23 cellular contexts compared by ENCODE assay signal in the genomic region with DNA sequence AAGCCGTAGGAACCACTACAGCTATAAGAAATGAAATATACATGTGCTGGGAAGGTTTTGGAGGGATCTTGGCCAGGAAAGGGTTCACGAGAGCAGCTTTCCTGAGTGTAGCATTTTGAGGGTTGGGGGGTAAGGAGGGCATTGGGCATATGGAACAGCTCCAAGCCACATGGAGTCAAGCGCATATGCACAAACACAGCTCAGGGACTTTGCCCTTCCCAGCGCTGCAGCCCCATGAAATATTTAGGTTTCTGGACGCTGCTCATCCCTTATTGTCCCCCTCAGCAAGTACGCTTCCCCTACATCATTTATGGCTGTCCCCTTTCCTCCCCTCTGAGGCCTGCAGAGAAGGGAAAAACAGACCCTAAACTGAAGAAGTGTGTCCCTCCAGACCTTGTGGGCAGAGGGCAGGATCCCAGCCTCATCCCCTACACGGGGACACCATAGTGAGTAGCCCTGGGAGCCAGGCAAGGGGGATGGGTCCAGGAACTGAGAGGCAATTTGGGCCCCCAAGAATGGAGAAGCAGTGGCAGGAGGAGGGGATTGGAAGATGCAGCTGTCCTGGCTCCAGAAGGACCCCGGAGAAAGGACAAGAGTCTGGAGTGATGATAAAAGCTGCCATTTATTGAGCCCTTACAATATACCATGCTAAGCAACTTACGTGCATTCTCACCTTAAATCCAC. TPM values are rescaled to one million over a fixed set of nuclear protein-coding genes. Genes with fewer than 3 reads are reported as not detected.
A peak's percentile ranks its signal among the peaks of the same experiment; 100 is the strongest.
DNase-seq lines count a peak whose midpoint lies in the region; ATAC-seq, FAIRE-seq and TF ChIP-seq lines count a peak whose summit lies in the region.
"Had no signal": no experiment of that assay in that cellular context is flagged by ENCODE, and none has a peak within 500 bp of the region (broad histone marks: within the 10 kb centered on the region; RNA-seq: fewer than 3 reads in every experiment).

No MANE protein-coding gene starts in this region.

- H3K4me3 ChIP-seq in left ventricle myocardium inferior (no peak overlapping the region), right atrium auricular region (no peak overlapping the region), HepG2 (replicated peaks in 1 of 3; ENCODE audit: insufficient read depth in 1 of 3, low read depth in 2 of 3, low read length in 3 of 3) (no peak overlapping the region), trophoblast cell (ENCODE audit: low read depth, low read length) (no peak overlapping the region)
- H3K4me3 ChIP-seq: colonic mucosa, GM23248, spleen, testis had no signal

- TF ChIP-seq CTCF in left ventricle myocardium inferior (IDR thresholded peaks at IDR 0.05; ENCODE audit: borderline replicate concordance) = no peak
- no peak for TF ChIP-seq CTCF in right atrium auricular region (IDR thresholded peaks at IDR 0.05)
- no peak for TF ChIP-seq CTCF in HepG2 (CRISPR knock-in tag; IDR thresholded peaks at IDR 0.05)

- H3K27me3 ChIP-seq in left ventricle myocardium inferior (ENCODE audit: low read depth) (peaks cover 52% of the 10 kb centered on the region), right atrium auricular region (peaks cover 0 to 2% of the 10 kb centered on the region in 2 donors), HepG2 (ENCODE audit: control insufficient read depth in 1 of 2, insufficient read depth in 2 of 2, low read length in 2 of 2) (peaks cover 2 to 32% of the 10 kb centered on the region in 2 experiments; a peak in 3 of 5 replicates), trophoblast cell (ENCODE audit: insufficient read depth, low read length) (no peaks in the 10 kb centered on the region)
- H3K27me3 ChIP-seq: brain microvascular endothelial cell, colonic mucosa, testis had no signal

- H3K4me1 ChIP-seq in left ventricle myocardium inferior (peaks cover 89% of the 10 kb centered on the region), right atrium auricular region (peaks cover 0 to 67% of the 10 kb centered on the region in 2 donors), HepG2 (ENCODE audit: insufficient read depth, low read length) (peaks cover 37% of the 10 kb centered on the region), trophoblast cell (ENCODE audit: control insufficient read depth in 1 of 2, insufficient read depth in 2 of 2, low read length in 2 of 2) (peaks cover 19 to 24% of the 10 kb centered on the region in 2 experiments)

- no peak overlapping the region for H3K14ac ChIP-seq in trophoblast cell (ENCODE audit: low read length)

- TF ChIP-seq POLR2A in HepG2 (IDR thresholded peaks at IDR 0.05; ENCODE audit: insufficient read depth in 1 of 2, low read depth in 2 of 2, low read length in 2 of 2) = no peak

- H4K8ac ChIP-seq in trophoblast cell (ENCODE audit: low read depth, low read length) = no peak overlapping the region

- peak overlapping the region; percentile 40; the same call in 1 of the 2 replicates for H3K4me2 ChIP-seq in HepG2 (ENCODE audit: low read depth, low read length)
- no peak overlapping the region for H3K4me2 ChIP-seq in trophoblast cell (ENCODE audit: low read length)

- intact Hi-C loops in left ventricle myocardium inferior (cut with micrococcal nuclease) = no loop called here
- intact Hi-C loops in HepG2 (cut with micrococcal nuclease; ENCODE audit: unreplicated experiment) = no loop called here

- WGBS in HepG2 (ENCODE audit: low lambda C conversion rate) = 6% methylated on average over 7 of the region's 9 CpGs
- WGBS in trophoblast cell (ENCODE audit: extremely low coverage, insufficient coverage, insufficient read length) = no CpG with 5 or more reads among the region's 9 CpGs

- peak overlapping the region; percentile 76 for H3K27ac ChIP-seq in left ventricle myocardium inferior (replicated peaks)
- no peak overlapping the region for H3K27ac ChIP-seq in right atrium auricular region
- no peak overlapping the region for H3K27ac ChIP-seq in HepG2 (ENCODE audit: extremely low read length, insufficient read depth, low read length)
- no peak overlapping the region for H3K27ac ChIP-seq in trophoblast cell (ENCODE audit: low read depth, low read length)
- H3K27ac ChIP-seq: brain microvascular endothelial cell, colonic mucosa, GM23248, RWPE1, spleen, testis had no signal

- H4K12ac ChIP-seq in trophoblast cell (ENCODE audit: low read depth, low read length) = no peak overlapping the region

- no peak for TF ChIP-seq RAD21 in HepG2 (CRISPR knock-in tag; IDR thresholded peaks at IDR 0.05)

- H3K79me2 ChIP-seq in HepG2 (ENCODE audit: insufficient read depth, low read length) (no peaks in the 10 kb centered on the region), trophoblast cell (ENCODE audit: control insufficient read depth, insufficient read depth, low read length, poor library complexity) (peaks cover 3% of the 10 kb centered on the region)

- H3K18ac ChIP-seq in trophoblast cell (ENCODE audit: low read length) = no peak overlapping the region

- H3K9ac ChIP-seq in HepG2 (ENCODE audit: insufficient read depth, low read depth, low read length) (no peak overlapping the region), trophoblast cell (ENCODE audit: low read length) (no peak overlapping the region)
- H3K9ac ChIP-seq: GM23248 had no signal

- CTCF ChIA-PET in HepG2 (lab: Yijun Ruan, JAX; ENCODE audit: low intra/inter-chr PET ratio, low total read pairs) = no interaction called here

- TF ChIP-seq EP300 in HepG2 (IDR thresholded peaks at IDR 0.05; ENCODE audit: low read depth in 2 of 2, low read length in 2 of 2) = no peak
- no peak for TF ChIP-seq EP300 in HepG2 (CRISPR knock-in tag; IDR thresholded peaks at IDR 0.05; ENCODE audit: borderline replicate concordance)

- ATAC-seq in HepG2 (no peak), GM19455 (IDR thresholded peaks at IDR 0.05; ENCODE audit: unreplicated experiment) (no peak), HG03097 (IDR thresholded peaks at IDR 0.05; ENCODE audit: low FRiP score, unreplicated experiment) (no peak)
- ATAC-seq: CD8-positive, alpha-beta T cell; stimulated activated memory B cell treated with anti-CD40 and anti-IgM and Interleukin-4, amounts not matched to agents 10 μg/mL and 1 μg/mL and 100 μg/mL, for 72 hours had no signal

- H3K79me1 ChIP-seq in trophoblast cell (ENCODE audit: low read length) = peaks cover 14% of the 10 kb centered on the region

- H2BK12ac ChIP-seq in trophoblast cell (ENCODE audit: low read length) = no peak overlapping the region

- no peaks in the 10 kb centered on the region for H4K20me1 ChIP-seq in HepG2 (ENCODE audit: insufficient read depth, low read length)

- H2AFZ ChIP-seq in HepG2 (ENCODE audit: low read length) (no peak overlapping the region), trophoblast cell (ENCODE audit: insufficient read depth, low read length, poor library complexity) (no peak overlapping the region)
- H2AFZ ChIP-seq: GM23248 had no signal

- no peak overlapping the region for H2BK120ac ChIP-seq in trophoblast cell (ENCODE audit: insufficient read depth, low read length, poor library complexity)

- no peak for FAIRE-seq in HepG2 (lab: Jason Lieb, UNC)
- FAIRE-seq: keratinocyte had no signal

- H2BK5ac ChIP-seq in trophoblast cell (ENCODE audit: low read depth, low read length, poor library complexity) = no peak overlapping the region

- peak overlapping the region; percentile 2 for H4K91ac ChIP-seq in trophoblast cell (ENCODE audit: low read depth, low read length)

- POLR2A ChIA-PET in HepG2 (lab: Yijun Ruan, JAX) = no interaction called here

- H3K23ac ChIP-seq in trophoblast cell (ENCODE audit: low read length) = no peak overlapping the region

- H3K36me3 ChIP-seq in left ventricle myocardium inferior (no peaks in the 10 kb centered on the region), right atrium auricular region (no peaks in the 10 kb centered on the region), HepG2 (replicated peaks in 1 of 2; ENCODE audit: control insufficient read depth in 1 of 2, insufficient read depth in 2 of 2, low read length in 2 of 2) (no peaks in the 10 kb centered on the region), trophoblast cell (ENCODE audit: control insufficient read depth in 1 of 2, insufficient read depth in 2 of 2, low read length in 2 of 2) (no peaks in the 10 kb centered on the region)
- H3K36me3 ChIP-seq: brain microvascular endothelial cell, colonic mucosa, spleen had no signal

- no peak for DNase-seq in left ventricle myocardium inferior
- DNase-seq in right atrium auricular region (ENCODE audit: low spot score) = no peak
- DNase-seq in HepG2 (ENCODE audit: low spot score) = no peak
- no peak for DNase-seq in trophoblast cell
- DNase-seq in central memory CD4-positive, alpha-beta T cell = no peak
- DNase-seq in NCI-H187 treated with DMSO at 0.1 percent for 48 hours (lab: John Stamatoyannopoulos, UW) = no peak
- DNase-seq: activated T-cell treated with anti-CD3 and anti-CD28 coated beads, Interleukin-2, amount 50 U/mL, for 24 hours; brain microvascular endothelial cell; CD8-positive, alpha-beta T cell; colonic mucosa; DMS 273 treated with DMSO at 0.1 percent for 48 hours; GM23248; mammary epithelial cell; retina; spleen; stimulated activated CD4-positive, alpha-beta T cell treated with anti-CD3 and anti-CD28 coated beads, Interleukin-2, amount 100 ng/mL, for 48 hours; testis had no signal

- H2AK5ac ChIP-seq in trophoblast cell (ENCODE audit: low read length) = no peak overlapping the region

- H3K9me3 ChIP-seq in left ventricle myocardium inferior (replicated peaks) = no peaks in the 10 kb centered on the region
- H3K9me3 ChIP-seq in right atrium auricular region = no peaks in the 10 kb centered on the region
- no peaks in the 10 kb centered on the region for H3K9me3 ChIP-seq in HepG2 (ENCODE audit: low read length)
- H3K9me3 ChIP-seq in trophoblast cell (ENCODE audit: insufficient read depth, low read depth, low read length) = no peaks in the 10 kb centered on the region
- H3K9me3 ChIP-seq: colonic mucosa, spleen, testis had no signal

- H3K4ac ChIP-seq in trophoblast cell (ENCODE audit: low read depth, low read length) = no peak overlapping the region

- in situ Hi-C loops in HepG2 (cut with HindIII; ENCODE audit: extremely low pct_ligation_motif_present, low pct_unique_long_range_greater_than_20kb) = no loop called here

- no TSS peak for BruUV-seq in HepG2 (replicated peaks; lab: Mats Ljungman, UMichigan)

RNA-seq across cellular contexts. Expression of gene PCDH1, which starts 33.7 kb away (rescaled TPM):
- total RNA-seq in left ventricle myocardium inferior (16.1 TPM), right atrium auricular region (10 to 100 TPM; 22.1 to 25.3 TPM), HepG2 (2016; rRNA removed; fragmentation: Illumina TruSeq; extraction: Trizol) (0.11 and 0.13 TPM in 2 replicates)
- not detected in 2 replicates for total RNA-seq in HepG2 (2016; cell fraction: cytosol; rRNA removed; fragmentation: Illumina TruSeq; extraction: Trizol; ENCODE audit: low read depth)
- 0.09 TPM in 1 of 2 replicates, not detected in the other for total RNA-seq in HepG2 (2016; cell fraction: insoluble cytoplasmic fraction; rRNA removed; fragmentation: Illumina TruSeq; extraction: Trizol)
- total RNA-seq in HepG2 (2016; cell fraction: membrane; rRNA removed; fragmentation: Illumina TruSeq; extraction: Trizol) = not detected in 2 replicates
- 0.31 TPM in 1 of 2 replicates, not detected in the other for total RNA-seq in HepG2 (2016; cell fraction: nucleus; rRNA removed; fragmentation: Illumina TruSeq; extraction: Trizol)
- 0.83 and 1.3 TPM in 2 replicates for polyA plus RNA-seq in HepG2 (2011; rRNA removed)
- 0.85 and 1.0 TPM in 2 replicates for polyA plus RNA-seq in HepG2 (2011; cell fraction: cytosol; rRNA removed)
- polyA plus RNA-seq in HepG2 (2011; cell fraction: nucleus; rRNA removed) = 0.83 and 0.90 TPM in 2 replicates
- polyA plus RNA-seq in HepG2 (2012) = 0.80 and 1.3 TPM in 2 replicates
- 0.08 TPM in 1 of 2 replicates, not detected in the other for polyA plus RNA-seq in HepG2 (2016; cell fraction: cytosol; fragmentation: Illumina TruSeq; extraction: Trizol; ENCODE audit: low read depth)
- 0.11 TPM in 1 of 2 replicates, not detected in the other for polyA plus RNA-seq in HepG2 (2016; cell fraction: insoluble cytoplasmic fraction; fragmentation: Illumina TruSeq; extraction: Trizol; ENCODE audit: low read depth)
- not detected in 2 replicates for polyA plus RNA-seq in HepG2 (2016; cell fraction: membrane; fragmentation: Illumina TruSeq; extraction: Trizol; ENCODE audit: low read depth)
- 0.25 TPM in 1 of 2 replicates, not detected in the other for polyA plus RNA-seq in HepG2 (2016; cell fraction: nucleus; fragmentation: Illumina TruSeq; extraction: Trizol; ENCODE audit: insufficient read depth, low read depth)
- 2.1 and 10.8 TPM in 2 replicates for polyA minus RNA-seq in HepG2 (2011; rRNA and poly(A)+ RNA removed; ENCODE audit: low replicate concordance)
- polyA minus RNA-seq in HepG2 (2011; cell fraction: cytosol; rRNA and poly(A)+ RNA removed) = 1.6 and 1.9 TPM in 2 replicates
- 0.75 and 0.77 TPM in 2 replicates for polyA minus RNA-seq in HepG2 (2011; cell fraction: nucleus; rRNA and poly(A)+ RNA removed)
- 5.0 TPM in 2 replicates for polyA plus RNA-seq in trophoblast cell (2013)
- total RNA-seq: activated CD8-positive, alpha-beta memory T cell treated with anti-CD3 and anti-CD28 coated beads for 36 hours had no signal

Comparison
In these comparisons a context has a peak if more than half of its experiments do, and no peak if none do; other contexts are left out.
1. RNA of gene PCDH1, which starts 33.7 kb away (total RNA-seq): 22.1 to 25.3 TPM in right atrium auricular region and 16.1 TPM in left ventricle myocardium inferior (single experiment); 0.09 to 0.31 TPM in HepG2; every median in the first group is over 10 times any median in the second.